Comparison of ENCODE assay signal across 19 cellular contexts in the genomic region with DNA sequence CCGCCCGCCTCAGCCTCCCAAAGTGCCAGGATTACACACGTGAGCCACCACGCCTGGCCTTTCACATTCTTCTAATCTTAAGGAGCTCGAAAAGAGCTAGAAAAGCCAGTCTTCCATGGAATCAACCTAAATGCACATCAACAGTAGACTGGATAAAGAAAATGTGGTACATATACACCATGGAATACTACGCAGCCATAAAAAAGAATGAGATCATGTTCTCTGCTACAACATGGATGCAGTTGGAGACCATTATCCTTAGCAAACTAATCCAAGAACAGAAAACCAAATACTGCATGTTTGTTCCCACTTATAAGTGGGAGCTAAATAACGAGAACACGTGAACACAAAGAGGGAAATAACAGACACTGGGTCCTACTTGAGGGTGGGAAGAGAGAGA. TPM values are rescaled to one million over a fixed set of nuclear protein-coding genes. Genes with fewer than 3 reads are reported as not detected.
"Had no signal": no experiment of that assay in that cellular context is flagged by ENCODE, and none has a peak within 500 bp of the region (broad histone marks: within the 10 kb centered on the region; RNA-seq: fewer than 3 reads in every experiment).

No MANE protein-coding gene starts in this region.

- H3K9me3 Mint-ChIP-seq: central memory CD8-positive, alpha-beta T cell; stimulated activated naive CD8-positive, alpha-beta T cell treated with anti-CD3 and anti-CD28 coated beads, Interleukin-15, amount 100 ng/mL, for 72 hours; type B pancreatic cell had no signal

- H3K27me3 Mint-ChIP-seq: central memory CD8-positive, alpha-beta T cell; stimulated activated naive CD8-positive, alpha-beta T cell treated with anti-CD3 and anti-CD28 coated beads, Interleukin-15, amount 100 ng/mL, for 72 hours had no signal

- H3K27me3 ChIP-seq: brain microvascular endothelial cell, foreskin keratinocyte, ovary, right lobe of liver had no signal

- DNase-seq: activated CD4-positive, alpha-beta T cell treated with anti-CD3 and anti-CD28 coated beads for 1 hour; activated CD8-positive, alpha-beta memory T cell treated with anti-CD3 and anti-CD28 coated beads, Interleukin-2, amount 50 U/mL, for 48 hours; activated naive CD4-positive, alpha-beta T cell treated with anti-CD3 and anti-CD28 coated beads, Interleukin-2, amount 50 U/mL, for 16 hours; brain microvascular endothelial cell; effector CD4-positive, alpha-beta T cell; foreskin keratinocyte; head of caudate nucleus; ovary; right lobe of liver; stimulated activated CD4-positive, alpha-beta T cell treated with anti-CD3 and anti-CD28 coated beads, Interleukin-4, amount 100 ng/mL, for 4 hours; stimulated activated CD8-positive, alpha-beta memory T cell treated with anti-CD3 and anti-CD28 coated beads, Interleukin-4, amount 100 ng/mL, for 48 hours; stimulated activated naive CD8-positive, alpha-beta T cell treated with anti-CD3 and anti-CD28 coated beads, Interleukin-15, amount 100 ng/mL, for 72 hours; SW 1271; T1000 had no signal

- H3K4me3 ChIP-seq: coronary artery, ovary, right lobe of liver, smooth muscle cell had no signal

- H3K4me3 Mint-ChIP-seq: type B pancreatic cell had no signal

- H3K4me2 ChIP-seq: smooth muscle cell had no signal

- H3K36me3 ChIP-seq: brain microvascular endothelial cell, ovary had no signal

- H3K9me3 ChIP-seq: ovary, right lobe of liver had no signal

- ATAC-seq: foreskin keratinocyte; right lobe of liver; stimulated activated naive CD8-positive, alpha-beta T cell treated with anti-CD3 and anti-CD28 coated beads, Interleukin-15, amount 100 ng/mL, for 72 hours had no signal

- H3K27ac Mint-ChIP-seq: type B pancreatic cell had no signal

- H3K27ac ChIP-seq: brain microvascular endothelial cell, coronary artery, foreskin keratinocyte, ovary, right lobe of liver had no signal

RNA-seq across cellular contexts. Expression of a gene that starts 34.4 kb away (rescaled TPM):
- total RNA-seq: mesenteric fat pad had no signal
